Comparison of ENCODE assay signal across 3 cellular contexts in the genomic region with DNA sequence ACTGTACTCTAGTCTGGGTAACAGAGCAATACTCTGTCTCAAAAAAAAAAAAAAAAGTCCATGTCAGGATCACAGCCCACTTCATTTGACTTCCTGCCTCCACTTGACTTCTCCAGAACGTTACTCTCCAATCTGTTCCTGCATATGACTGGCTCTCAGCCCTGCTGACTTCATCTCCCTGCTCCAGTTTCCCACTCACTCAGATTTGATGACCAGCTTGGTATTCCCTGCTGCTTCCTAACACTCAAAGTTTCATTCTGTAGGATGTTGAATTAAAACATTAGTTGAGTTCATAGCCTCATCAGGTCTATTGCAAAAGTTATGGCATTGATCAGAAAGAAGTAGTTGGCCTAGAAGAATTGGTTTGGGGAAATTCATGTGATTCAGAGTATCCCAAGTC.
TF ChIP-seq lines count a peak whose summit lies in the region.

No MANE protein-coding gene starts in this region.

TF ChIP-seq in SK-N-SH, 30 proteins besides CTCF, POLR2A, EP300 and RAD21:
- TF ChIP-seq, protein P1, sequence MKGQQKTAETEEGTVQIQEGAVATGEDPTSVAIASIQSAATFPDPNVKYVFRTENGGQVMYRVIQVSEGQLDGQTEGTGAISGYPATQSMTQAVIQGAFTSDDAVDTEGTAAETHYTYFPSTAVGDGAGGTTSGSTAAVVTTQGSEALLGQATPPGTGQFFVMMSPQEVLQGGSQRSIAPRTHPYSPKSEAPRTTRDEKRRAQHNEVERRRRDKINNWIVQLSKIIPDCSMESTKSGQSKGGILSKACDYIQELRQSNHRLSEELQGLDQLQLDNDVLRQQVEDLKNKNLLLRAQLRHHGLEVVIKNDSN (IDR thresholded peaks at IDR 0.05; ENCODE audit: borderline replicate concordance, low read depth), result no peak
- TF ChIP-seq, protein P2, sequence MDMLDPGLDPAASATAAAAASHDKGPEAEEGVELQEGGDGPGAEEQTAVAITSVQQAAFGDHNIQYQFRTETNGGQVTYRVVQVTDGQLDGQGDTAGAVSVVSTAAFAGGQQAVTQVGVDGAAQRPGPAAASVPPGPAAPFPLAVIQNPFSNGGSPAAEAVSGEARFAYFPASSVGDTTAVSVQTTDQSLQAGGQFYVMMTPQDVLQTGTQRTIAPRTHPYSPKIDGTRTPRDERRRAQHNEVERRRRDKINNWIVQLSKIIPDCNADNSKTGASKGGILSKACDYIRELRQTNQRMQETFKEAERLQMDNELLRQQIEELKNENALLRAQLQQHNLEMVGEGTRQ (IDR thresholded peaks at IDR 0.05; ENCODE audit: borderline replicate concordance, low read depth, low read length), result no peak
- no peak for TF ChIP-seq EZH2phosphoT487 (IDR thresholded peaks at IDR 0.05; ENCODE audit: borderline replicate concordance, low read depth)
- no peak for TF ChIP-seq ELF1 (IDR thresholded peaks at IDR 0.05)
- TF ChIP-seq SIN3A (IDR thresholded peaks at IDR 0.05; ENCODE audit: borderline replicate concordance, low read depth, low read length), result no peak
- TF ChIP-seq SMC3 (IDR thresholded peaks at IDR 0.05; ENCODE audit: low read depth, low read length), result no peak
- no peak for TF ChIP-seq MEF2A (IDR thresholded peaks at IDR 0.05; ENCODE audit: borderline replicate concordance, low read depth)

TF ChIP-seq in SK-N-SH treated with all-trans-retinoic acid at 6 μM for 48 hours, 23 proteins besides CTCF, POLR2A, EP300 and RAD21 (continued from another document):
- TF ChIP-seq, protein P3, sequence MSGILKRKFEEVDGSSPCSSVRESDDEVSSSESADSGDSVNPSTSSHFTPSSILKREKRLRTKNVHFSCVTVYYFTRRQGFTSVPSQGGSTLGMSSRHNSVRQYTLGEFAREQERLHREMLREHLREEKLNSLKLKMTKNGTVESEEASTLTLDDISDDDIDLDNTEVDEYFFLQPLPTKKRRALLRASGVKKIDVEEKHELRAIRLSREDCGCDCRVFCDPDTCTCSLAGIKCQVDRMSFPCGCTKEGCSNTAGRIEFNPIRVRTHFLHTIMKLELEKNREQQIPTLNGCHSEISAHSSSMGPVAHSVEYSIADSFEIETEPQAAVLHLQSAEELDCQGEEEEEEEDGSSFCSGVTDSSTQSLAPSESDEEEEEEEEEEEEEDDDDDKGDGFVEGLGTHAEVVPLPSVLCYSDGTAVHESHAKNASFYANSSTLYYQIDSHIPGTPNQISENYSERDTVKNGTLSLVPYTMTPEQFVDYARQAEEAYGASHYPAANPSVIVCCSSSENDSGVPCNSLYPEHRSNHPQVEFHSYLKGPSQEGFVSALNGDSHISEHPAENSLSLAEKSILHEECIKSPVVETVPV (CRISPR knock-in tag; IDR thresholded peaks at IDR 0.05), result no peak
- TF ChIP-seq ZFP3 (CRISPR knock-in tag; IDR thresholded peaks at IDR 0.05) (no peak), ZNF8 (CRISPR knock-in tag; IDR thresholded peaks at IDR 0.05) (no peak), RARB (CRISPR knock-in tag; IDR thresholded peaks at IDR 0.05) (no peak)
- TF ChIP-seq, protein P4, sequence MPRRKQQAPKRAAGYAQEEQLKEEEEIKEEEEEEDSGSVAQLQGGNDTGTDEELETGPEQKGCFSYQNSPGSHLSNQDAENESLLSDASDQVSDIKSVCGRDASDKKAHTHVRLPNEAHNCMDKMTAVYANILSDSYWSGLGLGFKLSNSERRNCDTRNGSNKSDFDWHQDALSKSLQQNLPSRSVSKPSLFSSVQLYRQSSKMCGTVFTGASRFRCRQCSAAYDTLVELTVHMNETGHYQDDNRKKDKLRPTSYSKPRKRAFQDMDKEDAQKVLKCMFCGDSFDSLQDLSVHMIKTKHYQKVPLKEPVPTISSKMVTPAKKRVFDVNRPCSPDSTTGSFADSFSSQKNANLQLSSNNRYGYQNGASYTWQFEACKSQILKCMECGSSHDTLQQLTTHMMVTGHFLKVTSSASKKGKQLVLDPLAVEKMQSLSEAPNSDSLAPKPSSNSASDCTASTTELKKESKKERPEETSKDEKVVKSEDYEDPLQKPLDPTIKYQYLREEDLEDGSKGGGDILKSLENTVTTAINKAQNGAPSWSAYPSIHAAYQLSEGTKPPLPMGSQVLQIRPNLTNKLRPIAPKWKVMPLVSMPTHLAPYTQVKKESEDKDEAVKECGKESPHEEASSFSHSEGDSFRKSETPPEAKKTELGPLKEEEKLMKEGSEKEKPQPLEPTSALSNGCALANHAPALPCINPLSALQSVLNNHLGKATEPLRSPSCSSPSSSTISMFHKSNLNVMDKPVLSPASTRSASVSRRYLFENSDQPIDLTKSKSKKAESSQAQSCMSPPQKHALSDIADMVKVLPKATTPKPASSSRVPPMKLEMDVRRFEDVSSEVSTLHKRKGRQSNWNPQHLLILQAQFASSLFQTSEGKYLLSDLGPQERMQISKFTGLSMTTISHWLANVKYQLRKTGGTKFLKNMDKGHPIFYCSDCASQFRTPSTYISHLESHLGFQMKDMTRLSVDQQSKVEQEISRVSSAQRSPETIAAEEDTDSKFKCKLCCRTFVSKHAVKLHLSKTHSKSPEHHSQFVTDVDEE (CRISPR knock-in tag; IDR thresholded peaks at IDR 0.05), result no peak
- TF ChIP-seq, protein P5, sequence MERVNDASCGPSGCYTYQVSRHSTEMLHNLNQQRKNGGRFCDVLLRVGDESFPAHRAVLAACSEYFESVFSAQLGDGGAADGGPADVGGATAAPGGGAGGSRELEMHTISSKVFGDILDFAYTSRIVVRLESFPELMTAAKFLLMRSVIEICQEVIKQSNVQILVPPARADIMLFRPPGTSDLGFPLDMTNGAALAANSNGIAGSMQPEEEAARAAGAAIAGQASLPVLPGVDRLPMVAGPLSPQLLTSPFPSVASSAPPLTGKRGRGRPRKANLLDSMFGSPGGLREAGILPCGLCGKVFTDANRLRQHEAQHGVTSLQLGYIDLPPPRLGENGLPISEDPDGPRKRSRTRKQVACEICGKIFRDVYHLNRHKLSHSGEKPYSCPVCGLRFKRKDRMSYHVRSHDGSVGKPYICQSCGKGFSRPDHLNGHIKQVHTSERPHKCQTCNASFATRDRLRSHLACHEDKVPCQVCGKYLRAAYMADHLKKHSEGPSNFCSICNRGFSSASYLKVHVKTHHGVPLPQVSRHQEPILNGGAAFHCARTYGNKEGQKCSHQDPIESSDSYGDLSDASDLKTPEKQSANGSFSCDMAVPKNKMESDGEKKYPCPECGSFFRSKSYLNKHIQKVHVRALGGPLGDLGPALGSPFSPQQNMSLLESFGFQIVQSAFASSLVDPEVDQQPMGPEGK (CRISPR knock-in tag; IDR thresholded peaks at IDR 0.05; ENCODE audit: borderline replicate concordance), result no peak

TF ChIP-seq in IMR-90, 13 proteins besides CTCF, POLR2A, EP300 and RAD21 (continued from another document):
- TF ChIP-seq, protein P2 (IDR thresholded peaks at IDR 0.05; ENCODE audit: low read depth, low read length), result no peak
- TF ChIP-seq CEBPB (IDR thresholded peaks at IDR 0.05; ENCODE audit: low read depth, low read length) (no peak), CHD1 (IDR thresholded peaks at IDR 0.05; ENCODE audit: low read depth, low read length) (no peak), MAFK (IDR thresholded peaks at IDR 0.05; ENCODE audit: low read depth, low read length) (no peak), MAZ (IDR thresholded peaks at IDR 0.05; ENCODE audit: borderline replicate concordance, low read depth, low read length) (no peak), RCOR1 (IDR thresholded peaks at IDR 0.05; ENCODE audit: insufficient replicate concordance, low read length) (no peak), MXI1 (IDR thresholded peaks at IDR 0.05; ENCODE audit: borderline replicate concordance, low read depth, low read length) (no peak)
- TF ChIP-seq, protein P6, sequence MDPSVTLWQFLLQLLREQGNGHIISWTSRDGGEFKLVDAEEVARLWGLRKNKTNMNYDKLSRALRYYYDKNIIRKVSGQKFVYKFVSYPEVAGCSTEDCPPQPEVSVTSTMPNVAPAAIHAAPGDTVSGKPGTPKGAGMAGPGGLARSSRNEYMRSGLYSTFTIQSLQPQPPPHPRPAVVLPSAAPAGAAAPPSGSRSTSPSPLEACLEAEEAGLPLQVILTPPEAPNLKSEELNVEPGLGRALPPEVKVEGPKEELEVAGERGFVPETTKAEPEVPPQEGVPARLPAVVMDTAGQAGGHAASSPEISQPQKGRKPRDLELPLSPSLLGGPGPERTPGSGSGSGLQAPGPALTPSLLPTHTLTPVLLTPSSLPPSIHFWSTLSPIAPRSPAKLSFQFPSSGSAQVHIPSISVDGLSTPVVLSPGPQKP (IDR thresholded peaks at IDR 0.05; ENCODE audit: borderline replicate concordance, low read depth, low read length), result no peak
